In the genomic region with DNA sequence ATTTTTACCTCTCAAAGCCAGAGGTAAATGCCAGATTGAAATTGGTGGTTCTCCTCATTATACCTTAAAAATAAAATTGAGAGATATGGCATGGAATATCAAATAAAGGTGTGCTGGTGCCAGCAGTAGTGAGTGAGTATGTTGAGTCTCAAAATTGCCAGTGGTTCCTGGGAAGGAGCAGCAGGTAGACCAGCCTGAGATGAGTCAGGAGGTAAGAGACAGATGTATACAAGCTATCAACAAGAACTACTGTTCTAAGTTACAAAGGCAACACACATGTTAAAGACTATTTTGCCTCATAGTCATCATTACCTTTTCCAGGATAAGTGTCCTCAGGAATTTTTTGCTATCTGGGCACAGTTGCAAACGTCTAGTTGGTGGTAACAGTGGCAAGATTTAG, we compare ENCODE assay signal across 21 cellular contexts. TPM values are rescaled to one million over a fixed set of nuclear protein-coding genes. Genes with fewer than 3 reads are reported as not detected.
DNase-seq lines count a peak whose midpoint lies in the region; ATAC-seq, FAIRE-seq and TF ChIP-seq lines count a peak whose summit lies in the region.
"Had no signal": no experiment of that assay in that cellular context is flagged by ENCODE, and none has a peak within 500 bp of the region (broad histone marks: within the 10 kb centered on the region; RNA-seq: fewer than 3 reads in every experiment).

No MANE protein-coding gene starts in this region.

- H3K4me1 ChIP-seq in right lobe of liver (peaks cover 0 to 41% (median 8%) of the 10 kb centered on the region in 4 donors), HepG2 (ENCODE audit: insufficient read depth, low read length) (peaks cover 57% of the 10 kb centered on the region), foreskin keratinocyte (peaks cover 10% of the 10 kb centered on the region)
- H3K4me1 ChIP-seq: Caco-2 had no signal

- no peak for FAIRE-seq in HepG2 (lab: Jason Lieb, UNC)
- FAIRE-seq: A549, H54 had no signal

- no peaks in the 10 kb centered on the region for H3K36me3 ChIP-seq in right lobe of liver
- no peaks in the 10 kb centered on the region for H3K36me3 ChIP-seq in HepG2 (replicated peaks in 1 of 2; ENCODE audit: control insufficient read depth in 1 of 2, insufficient read depth in 2 of 2, low read length in 2 of 2)

- H4K20me1 ChIP-seq in HepG2 (ENCODE audit: insufficient read depth, low read length): no peaks in the 10 kb centered on the region

- H3K4me3 ChIP-seq in right lobe of liver (no peak overlapping the region), HepG2 (replicated peaks in 1 of 3; ENCODE audit: insufficient read depth in 1 of 3, low read depth in 2 of 3, low read length in 3 of 3) (no peak overlapping the region)
- H3K4me3 ChIP-seq: A549, GM23338 had no signal

- H2AFZ ChIP-seq in HepG2 (ENCODE audit: low read length): no peak overlapping the region
- H2AFZ ChIP-seq: GM23338 had no signal

- BruUV-seq in HepG2 (replicated peaks; lab: Mats Ljungman, UMichigan): no TSS peak

- ATAC-seq in right lobe of liver: no peak
- ATAC-seq in HepG2: no peak
- ATAC-seq in foreskin keratinocyte: peak; percentile 74
- no peak for ATAC-seq in activated CD4-positive, CD25-positive, alpha-beta regulatory T cell treated with anti-CD3 and anti-CD28 coated beads, Interleukin-2, amount 50 U/mL, for 24 hours
- ATAC-seq: GM23338 had no signal

- no peak overlapping the region for H3K9ac ChIP-seq in HepG2 (ENCODE audit: insufficient read depth, low read depth, low read length)

- peak overlapping the region; percentile 55 to 79 (median 66) for H3K27ac ChIP-seq in right lobe of liver
- no peak overlapping the region for H3K27ac ChIP-seq in HepG2 (ENCODE audit: extremely low read length, insufficient read depth, low read length)
- no peak overlapping the region for H3K27ac ChIP-seq in foreskin keratinocyte
- H3K27ac ChIP-seq: 22Rv1, C4-2B had no signal

- POLR2A ChIA-PET in HepG2 (lab: Yijun Ruan, JAX): no interaction called here

- TF ChIP-seq POLR2A in right lobe of liver (IDR thresholded peaks at IDR 0.05): no peak
- no peak for TF ChIP-seq POLR2A in HepG2 (IDR thresholded peaks at IDR 0.05; ENCODE audit: insufficient read depth in 1 of 2, low read depth in 2 of 2, low read length in 2 of 2)

- in situ Hi-C loops in HepG2 (cut with HindIII; ENCODE audit: extremely low pct_ligation_motif_present, low pct_unique_long_range_greater_than_20kb): no loop called here

- DNase-seq in right lobe of liver: no peak
- no peak for DNase-seq in HepG2 (ENCODE audit: low spot score)
- DNase-seq in foreskin keratinocyte: peak in 1 of 2 donors; percentile 62
- peak; percentile 47 for DNase-seq in kidney tubule cell (ENCODE audit: low spot score)
- DNase-seq in activated gamma-delta T cell (lab: John Stamatoyannopoulos, UW): no peak
- DNase-seq in NCI-H2171 (lab: John Stamatoyannopoulos, UW): no peak
- DNase-seq: AML-193; Caco-2; CD4-positive, alpha-beta T cell; DMS153; DMS79; GDM1 had no signal

- TF ChIP-seq CTCF in right lobe of liver (IDR thresholded peaks at IDR 0.05) (no peak), HepG2 (CRISPR knock-in tag; IDR thresholded peaks at IDR 0.05) (no peak), foreskin keratinocyte (conservative IDR thresholded peaks at IDR 0.05) (no peak)

- H3K27me3 ChIP-seq in right lobe of liver (no peaks in the 10 kb centered on the region), HepG2 (ENCODE audit: control insufficient read depth in 1 of 2, insufficient read depth in 2 of 2, low read length in 2 of 2) (no peaks in the 10 kb centered on the region), foreskin keratinocyte (peaks cover 1% of the 10 kb centered on the region)

- no peak for TF ChIP-seq EP300 in HepG2 (IDR thresholded peaks at IDR 0.05; ENCODE audit: low read depth in 2 of 2, low read length in 2 of 2)
- no peak for TF ChIP-seq EP300 in HepG2 (CRISPR knock-in tag; IDR thresholded peaks at IDR 0.05; ENCODE audit: borderline replicate concordance)

- H3K79me2 ChIP-seq in HepG2 (ENCODE audit: insufficient read depth, low read length): no peaks in the 10 kb centered on the region

- intact Hi-C loops in right lobe of liver (cut with DNase I) (no loop called here), HepG2 (cut with micrococcal nuclease; ENCODE audit: unreplicated experiment) (no loop called here)

- CTCF ChIA-PET in HepG2 (lab: Yijun Ruan, JAX; ENCODE audit: low intra/inter-chr PET ratio, low total read pairs): no interaction called here

- H3K4me2 ChIP-seq in HepG2 (ENCODE audit: low read depth, low read length): no peak overlapping the region
- H3K4me2 ChIP-seq: GM23338 had no signal

- no peaks in the 10 kb centered on the region for H3K9me3 ChIP-seq in right lobe of liver
- H3K9me3 ChIP-seq in HepG2 (ENCODE audit: low read length): no peaks in the 10 kb centered on the region
- H3K9me3 ChIP-seq: A549, Caco-2 had no signal

- WGBS in right lobe of liver (ENCODE audit: insufficient coverage, low coverage, low lambda C conversion rate, missing lambda C conversion rate): 86% methylated on average over 1 of the region's 1 CpG
- 43% methylated on average over 1 of the region's 1 CpG for whole genome bisulfite sequencing in HepG2 (ENCODE audit: low lambda C conversion rate)

- no peak for TF ChIP-seq RAD21 in HepG2 (CRISPR knock-in tag; IDR thresholded peaks at IDR 0.05)

TF ChIP-seq in HepG2, 621 proteins besides CTCF, POLR2A, EP300 and RAD21:
- TF ChIP-seq ZNF121 (CRISPR knock-in tag; IDR thresholded peaks at IDR 0.05): no peak

RNA-seq across cellular contexts. Expression of gene UPP2, which starts 1.3 kb away (rescaled TPM):
- total RNA-seq in right lobe of liver (10 to 100 TPM in 2 of 6 experiments, 1 to 10 TPM in 2, under 1 TPM in 2; 0.53 to 36.4 (median 1.7) TPM), HepG2 (2016; rRNA removed; fragmentation: Illumina TruSeq; extraction: Trizol) (0.07 TPM in 1 of 2 replicates, not detected in the other), foreskin keratinocyte (not detected in 2 replicates)
- total RNA-seq in HepG2 (2016; cell fraction: cytosol; rRNA removed; fragmentation: Illumina TruSeq; extraction: Trizol; ENCODE audit: low read depth): not detected in 2 replicates
- total RNA-seq in HepG2 (2016; cell fraction: insoluble cytoplasmic fraction; rRNA removed; fragmentation: Illumina TruSeq; extraction: Trizol): 0.15 and 0.22 TPM in 2 replicates
- total RNA-seq in HepG2 (2016; cell fraction: membrane; rRNA removed; fragmentation: Illumina TruSeq; extraction: Trizol): 0.07 and 0.19 TPM in 2 replicates
- total RNA-seq in HepG2 (2016; cell fraction: nucleus; rRNA removed; fragmentation: Illumina TruSeq; extraction: Trizol): 0.25 TPM in 1 of 2 replicates, not detected in the other
- polyA plus RNA-seq in HepG2 (2011; rRNA removed) (0.04 and 0.28 TPM in 2 replicates), foreskin keratinocyte (not detected in 2 replicates)
- 0.07 TPM in 1 of 2 replicates, not detected in the other for polyA plus RNA-seq in HepG2 (2011; cell fraction: cytosol; rRNA removed)
- 0.09 TPM in 1 of 2 replicates, not detected in the other for polyA plus RNA-seq in HepG2 (2011; cell fraction: nucleus; rRNA removed)
- polyA plus RNA-seq in HepG2 (2012): 0.13 and 0.47 TPM in 2 replicates
- polyA plus RNA-seq in HepG2 (2016; cell fraction: cytosol; fragmentation: Illumina TruSeq; extraction: Trizol; ENCODE audit: low read depth): 0.06 TPM in 1 of 2 replicates, not detected in the other
- 0.24 TPM in 1 of 2 replicates, not detected in the other for polyA plus RNA-seq in HepG2 (2016; cell fraction: insoluble cytoplasmic fraction; fragmentation: Illumina TruSeq; extraction: Trizol; ENCODE audit: low read depth)
- not detected in 2 replicates for polyA plus RNA-seq in HepG2 (2016; cell fraction: membrane; fragmentation: Illumina TruSeq; extraction: Trizol; ENCODE audit: low read depth)
- not detected in 2 replicates for polyA plus RNA-seq in HepG2 (2016; cell fraction: nucleus; fragmentation: Illumina TruSeq; extraction: Trizol; ENCODE audit: insufficient read depth, low read depth)
- polyA minus RNA-seq in HepG2 (2011; rRNA and poly(A)+ RNA removed; ENCODE audit: low replicate concordance): 0.22 TPM in 1 of 2 replicates, not detected in the other
- not detected in 2 replicates for polyA minus RNA-seq in HepG2 (2011; cell fraction: cytosol; rRNA and poly(A)+ RNA removed)
- polyA minus RNA-seq in HepG2 (2011; cell fraction: nucleus; rRNA and poly(A)+ RNA removed): 0.13 and 0.25 TPM in 2 replicates
- total RNA-seq: Caco-2; CD4-positive, alpha-beta T cell; Daoy; GM23338; HT-29 had no signal
- polyA plus RNA-seq: A549, BJ, GM23338 had no signal

Comparison
In these comparisons a context has a peak if more than half of its experiments do, and no peak if none do; other contexts are left out.
1. H3K27ac ChIP-seq: peak in right lobe of liver (3 of 3); none in HepG2 (single experiment) and foreskin keratinocyte (single experiment).